In genomic region chr6:75993236-75994162, GRCh38 we compare ENCODE assay signal across 16 cellular contexts.
DNase-seq lines count a peak whose midpoint lies in the region; ATAC-seq, FAIRE-seq and TF ChIP-seq lines count a peak whose summit lies in the region.
"Had no signal": no experiment of that assay in that cellular context is flagged by ENCODE, and none has a peak within 500 bp of the region (broad histone marks: within the 10 kb centered on the region; RNA-seq: fewer than 3 reads in every experiment).

No MANE protein-coding gene starts in this region.

- no peak for FAIRE-seq in astrocyte (lab: Jason Lieb, UNC)

- no peaks in the 10 kb centered on the region for H4K20me1 ChIP-seq in astrocyte (ENCODE audit: insufficient read depth, low read length)

- TF ChIP-seq CTCF in astrocyte (IDR thresholded peaks at IDR 0.05; ENCODE audit: insufficient read depth, low read depth, low read length) = no peak

- H3K4me2 ChIP-seq in astrocyte (ENCODE audit: low read length) (no peak overlapping the region), trophoblast cell (ENCODE audit: low read length) (no peak overlapping the region)
- H3K4me2 ChIP-seq: SK-N-SH had no signal

- peaks cover 15% of the 10 kb centered on the region for H3K4me1 Mint-ChIP-seq in astrocyte (ENCODE audit: low read depth, unreplicated experiment)

- no peak for DNase-seq in astrocyte (ENCODE audit: low read depth)
- peak; percentile 26 for DNase-seq in iPS-NIHi7 (ENCODE audit: extremely low spot score)
- DNase-seq in trophoblast cell = peak; percentile 42 to 72
- no peak for DNase-seq in activated T-cell treated with anti-CD3 and anti-CD28 coated beads, Interleukin-2, amount 50 U/mL, for 1 hour
- no peak for DNase-seq in NCI-H510A (lab: John Stamatoyannopoulos, UW)
- DNase-seq: COR-L47, KBM-7, NCI-H1417 treated with DMSO at 0.1 percent for 48 hours, NCI-H1930, NCI-H446, NCI-H748 treated with DMSO at 0.1 percent for 48 hours, SK-N-SH had no signal

- H4K12ac ChIP-seq in trophoblast cell (ENCODE audit: low read depth, low read length) = no peak overlapping the region

- H3K27ac ChIP-seq in HUES48 (ENCODE audit: low read depth, low read length) (peak overlapping the region; percentile 95), astrocyte (ENCODE audit: low read depth, low read length) (no peak overlapping the region), trophoblast cell (ENCODE audit: low read depth, low read length) (no peak overlapping the region)

- H3K4me3 Mint-ChIP-seq in astrocyte (ENCODE audit: unreplicated experiment) = no peak overlapping the region

- no peaks in the 10 kb centered on the region for H3K36me3 ChIP-seq in HUES48 (ENCODE audit: control insufficient read depth, insufficient read depth, low read length)
- no peaks in the 10 kb centered on the region for H3K36me3 ChIP-seq in astrocyte (ENCODE audit: insufficient read depth, low read length)
- no peaks in the 10 kb centered on the region for H3K36me3 ChIP-seq in trophoblast cell (ENCODE audit: control insufficient read depth in 1 of 2, insufficient read depth in 2 of 2, low read length in 2 of 2)

- H3K23ac ChIP-seq in trophoblast cell (ENCODE audit: low read length) = no peak overlapping the region

- H3K27ac Mint-ChIP-seq in astrocyte (ENCODE audit: unreplicated experiment) = peak overlapping the region; percentile 69

- no peaks in the 10 kb centered on the region for H3K9me3 Mint-ChIP-seq in astrocyte (ENCODE audit: unreplicated experiment)

- H2AK5ac ChIP-seq in trophoblast cell (ENCODE audit: low read length) = no peak overlapping the region

- H2AFZ ChIP-seq in astrocyte (ENCODE audit: low read depth, low read length) (no peak overlapping the region), trophoblast cell (ENCODE audit: insufficient read depth, low read length, poor library complexity) (no peak overlapping the region)

- H3K9ac ChIP-seq in HUES48 (ENCODE audit: low read depth, low read length) (peak overlapping the region; percentile 30; the same call in 1 of the 2 replicates), astrocyte (ENCODE audit: low read length) (no peak overlapping the region), trophoblast cell (ENCODE audit: low read length) (no peak overlapping the region)
- H3K9ac ChIP-seq: SK-N-SH had no signal

- H3K14ac ChIP-seq in trophoblast cell (ENCODE audit: low read length) = no peak overlapping the region

- H3K36me3 Mint-ChIP-seq in astrocyte (ENCODE audit: low read depth, unreplicated experiment) = no peaks in the 10 kb centered on the region

- H3K79me1 ChIP-seq in trophoblast cell (ENCODE audit: low read length) = no peaks in the 10 kb centered on the region

- peaks cover 7% of the 10 kb centered on the region for H3K27me3 Mint-ChIP-seq in astrocyte (ENCODE audit: low read depth, unreplicated experiment)

- H3K4me3 ChIP-seq in HUES48 (ENCODE audit: low read depth, low read length) (peak overlapping the region; percentile 49), astrocyte (ENCODE audit: insufficient read depth, low read depth, low read length) (no peak overlapping the region), trophoblast cell (ENCODE audit: low read depth, low read length) (no peak overlapping the region)

- H3K4ac ChIP-seq in trophoblast cell (ENCODE audit: low read depth, low read length) = no peak overlapping the region

- no peak overlapping the region for H2BK120ac ChIP-seq in trophoblast cell (ENCODE audit: insufficient read depth, low read length, poor library complexity)

- H3K79me2 ChIP-seq in astrocyte (ENCODE audit: insufficient read depth, low read length) (no peaks in the 10 kb centered on the region), trophoblast cell (ENCODE audit: control insufficient read depth, insufficient read depth, low read length, poor library complexity) (no peaks in the 10 kb centered on the region)

- H4K8ac ChIP-seq in trophoblast cell (ENCODE audit: low read depth, low read length) = no peak overlapping the region

- no peak for ATAC-seq in GM18907 (IDR thresholded peaks at IDR 0.05; ENCODE audit: unreplicated experiment)
- ATAC-seq: HCT116, Right ventricle myocardium inferior had no signal

- no CpG with 5 or more reads among the region's 6 CpGs for WGBS in trophoblast cell (ENCODE audit: extremely low coverage, insufficient coverage, insufficient read length)

- no peak overlapping the region for H2BK5ac ChIP-seq in trophoblast cell (ENCODE audit: low read depth, low read length, poor library complexity)

- H3K4me1 ChIP-seq in HUES48 (ENCODE audit: control insufficient read depth, insufficient read depth, low read length) (peaks cover 34% of the 10 kb centered on the region), astrocyte (ENCODE audit: insufficient read depth, low read length) (no peaks in the 10 kb centered on the region), trophoblast cell (ENCODE audit: control insufficient read depth in 1 of 2, insufficient read depth in 2 of 2, low read length in 2 of 2) (no peaks in the 10 kb centered on the region)

- no peak overlapping the region for H3K18ac ChIP-seq in trophoblast cell (ENCODE audit: low read length)

- H4K91ac ChIP-seq in trophoblast cell (ENCODE audit: low read depth, low read length) = no peak overlapping the region

- no peak overlapping the region for H2BK12ac ChIP-seq in trophoblast cell (ENCODE audit: low read length)

- H3K27me3 ChIP-seq in HUES48 (ENCODE audit: control insufficient read depth, insufficient read depth, low read length) = no peaks in the 10 kb centered on the region
- H3K27me3 ChIP-seq in astrocyte (ENCODE audit: insufficient read depth, low read length) = no peaks in the 10 kb centered on the region
- no peaks in the 10 kb centered on the region for H3K27me3 ChIP-seq in trophoblast cell (ENCODE audit: insufficient read depth, low read length)

- H3K9me3 ChIP-seq in HUES48 (ENCODE audit: control insufficient read depth, insufficient read depth, low read length) = no peaks in the 10 kb centered on the region
- no peaks in the 10 kb centered on the region for H3K9me3 ChIP-seq in astrocyte (ENCODE audit: insufficient read depth, low read depth, low read length)
- no peaks in the 10 kb centered on the region for H3K9me3 ChIP-seq in trophoblast cell (ENCODE audit: insufficient read depth, low read depth, low read length)
- H3K9me3 ChIP-seq: SK-N-SH had no signal

Comparison
In these comparisons a context has a peak if more than half of its experiments do, and no peak if none do; other contexts are left out.
1. DNase-seq: peak in iPS-NIHi7 (single experiment) and trophoblast cell (2 of 2); none in astrocyte (single experiment), activated T-cell treated with anti-CD3 and anti-CD28 coated beads, Interleukin-2, amount 50 U/mL, for 1 hour (single experiment) and NCI-H510A (single experiment).